Comparison of ENCODE assay signal across 1 cellular context in the genomic region with DNA sequence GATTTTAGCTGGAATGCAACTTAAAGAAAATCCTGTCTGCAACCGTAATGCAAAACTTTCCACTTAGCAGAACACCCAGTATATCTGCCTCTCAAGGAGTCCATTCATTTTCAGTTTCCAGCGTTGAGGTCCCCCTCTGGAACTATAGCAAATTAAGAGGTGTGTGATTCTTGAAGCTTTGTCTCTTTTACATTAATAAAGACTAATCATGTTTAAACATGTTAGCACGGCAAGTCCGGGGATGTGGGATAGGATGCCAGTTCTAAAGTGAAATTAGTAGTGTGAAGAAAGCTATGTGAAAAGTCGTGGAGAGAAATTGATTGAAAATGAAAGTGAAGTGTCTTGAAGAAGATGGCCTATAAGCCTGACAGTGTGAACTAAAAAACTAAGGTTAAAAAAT.
TF ChIP-seq lines count a peak whose summit lies in the region.

No MANE protein-coding gene starts in this region.

TF ChIP-seq in GM12878, 131 proteins besides CTCF, POLR2A, EP300 and RAD21:
- no peak for TF ChIP-seq RBBP5 (conservative IDR thresholded peaks at IDR 0.05)
- TF ChIP-seq SREBF2 (IDR thresholded peaks at IDR 0.05; ENCODE audit: low read length) = no peak
- TF ChIP-seq, protein P1, sequence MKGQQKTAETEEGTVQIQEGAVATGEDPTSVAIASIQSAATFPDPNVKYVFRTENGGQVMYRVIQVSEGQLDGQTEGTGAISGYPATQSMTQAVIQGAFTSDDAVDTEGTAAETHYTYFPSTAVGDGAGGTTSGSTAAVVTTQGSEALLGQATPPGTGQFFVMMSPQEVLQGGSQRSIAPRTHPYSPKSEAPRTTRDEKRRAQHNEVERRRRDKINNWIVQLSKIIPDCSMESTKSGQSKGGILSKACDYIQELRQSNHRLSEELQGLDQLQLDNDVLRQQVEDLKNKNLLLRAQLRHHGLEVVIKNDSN (IDR thresholded peaks at IDR 0.05; ENCODE audit: borderline replicate concordance, extremely low read length, insufficient read depth, low read depth, low read length) = no peak
- TF ChIP-seq LARP7 (IDR thresholded peaks at IDR 0.05) = no peak
- no peak for TF ChIP-seq ZBED1 (IDR thresholded peaks at IDR 0.05; ENCODE audit: borderline replicate concordance)
